ENCODE assay signal across 28 cellular contexts in the genomic region with DNA sequence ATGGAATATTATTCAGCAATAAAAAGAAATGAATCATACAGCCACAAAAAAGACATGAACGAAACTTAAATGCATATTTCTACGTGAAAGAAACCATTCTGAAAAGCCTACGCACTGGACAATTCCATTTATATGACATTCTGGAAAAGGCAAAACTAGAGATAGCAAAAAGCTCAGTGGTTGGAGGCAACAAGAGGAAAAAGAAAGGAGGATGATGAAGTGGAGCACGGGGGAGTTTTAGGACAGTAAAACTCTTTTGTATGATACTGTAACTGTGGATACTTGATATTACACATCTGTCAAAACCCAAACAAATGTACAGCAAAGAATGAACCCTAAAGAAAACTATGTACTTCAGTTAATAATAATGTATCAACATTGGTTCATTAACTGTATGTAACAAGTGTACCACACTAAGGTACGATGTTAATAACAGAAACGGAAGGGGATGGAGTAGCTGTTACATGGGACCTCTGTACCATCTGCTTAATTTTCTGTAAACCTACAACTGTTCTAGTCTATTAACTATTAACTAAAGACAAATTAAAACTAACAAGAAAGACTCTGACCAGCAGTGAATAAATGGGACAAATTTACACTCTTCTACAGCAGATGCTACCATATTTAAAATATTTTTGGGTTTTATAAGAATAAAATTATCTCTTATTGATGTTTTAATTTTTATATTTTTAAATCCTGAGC.
"Had no signal": no experiment of that assay in that cellular context is flagged by ENCODE, and none has a peak within 500 bp of the region (broad histone marks: within the 10 kb centered on the region; RNA-seq: fewer than 3 reads in every experiment).

No MANE protein-coding gene starts in this region.

- H3K4me3 Mint-ChIP-seq: memory B cell; natural killer cell; neural crest cell; stimulated activated naive CD8-positive, alpha-beta T cell treated with anti-CD3 and anti-CD28 coated beads, Interleukin-15, amount 100 ng/mL, for 72 hours had no signal

- H3K27me3 Mint-ChIP-seq: memory B cell; stimulated activated naive CD8-positive, alpha-beta T cell treated with anti-CD3 and anti-CD28 coated beads, Interleukin-15, amount 100 ng/mL, for 72 hours had no signal

- H3K4me1 ChIP-seq: uterus had no signal

- H3K36me3 Mint-ChIP-seq: memory B cell, natural killer cell had no signal

- ATAC-seq: heart right ventricle; left colon; left ventricle myocardium superior; natural killer cell; pancreas; sciatic nerve; stimulated activated naive CD8-positive, alpha-beta T cell treated with anti-CD3 and anti-CD28 coated beads, Interleukin-15, amount 100 ng/mL, for 72 hours; upper lobe of right lung had no signal

- H3K9me3 Mint-ChIP-seq: memory B cell; natural killer cell; neural crest cell; stimulated activated naive CD8-positive, alpha-beta T cell treated with anti-CD3 and anti-CD28 coated beads, Interleukin-15, amount 100 ng/mL, for 72 hours had no signal

- H3K9me3 ChIP-seq: esophagus squamous epithelium, heart right ventricle, neutrophil, pancreas, suprapubic skin, transverse colon, upper lobe of right lung, uterus had no signal

- H3K36me3 ChIP-seq: esophagus squamous epithelium, heart right ventricle, neutrophil, pancreas, suprapubic skin, transverse colon, upper lobe of right lung, uterus had no signal

- H3K27ac ChIP-seq: coronary artery, esophagus squamous epithelium, heart right ventricle, neutrophil, pancreas, suprapubic skin, transverse colon, upper lobe of right lung, uterus had no signal

- H3K27me3 ChIP-seq: esophagus squamous epithelium, heart right ventricle, neutrophil, pancreas, suprapubic skin, transverse colon, upper lobe of right lung, uterus had no signal

- H3K4me3 ChIP-seq: coronary artery, esophagus squamous epithelium, heart right ventricle, lung, pancreas, smooth muscle cell, suprapubic skin, transverse colon, upper lobe of right lung, uterus had no signal

- DNase-seq: dermis blood vessel endothelial cell; effector memory CD4-positive, alpha-beta T cell; erythroblast; esophagus squamous epithelium; heart right ventricle; hippocampal formation; kidney glomerular epithelial cell; left colon; left ventricle myocardium superior; natural killer cell; pancreas; stimulated activated CD4-positive, alpha-beta T cell treated with anti-CD3 and anti-CD28 coated beads, Interleukin-12 subunit alpha, Interleukin-12 subunit beta, amount 100 ng/mL, for 4 hours; stimulated activated CD4-positive, alpha-beta T cell treated with anti-CD3 and anti-CD28 coated beads, Interleukin-1b, Interleukin-23, amount 100 ng/mL, for 48 hours; stimulated activated CD4-positive, alpha-beta T cell treated with anti-CD3 and anti-CD28 coated beads, Interleukin-4, amount 100 ng/mL, for 1 hour; stimulated activated CD8-positive, alpha-beta memory T cell treated with anti-CD3 and anti-CD28 coated beads, Interleukin-4, amount 100 ng/mL, for 48 hours; stimulated activated naive CD4-positive, alpha-beta T cell; stimulated activated naive CD8-positive, alpha-beta T cell treated with anti-CD3 and anti-CD28 coated beads, Interleukin-15, amount 100 ng/mL, for 72 hours; transverse colon; upper lobe of right lung; uterus had no signal

- H3K27ac Mint-ChIP-seq: memory B cell; natural killer cell; stimulated activated naive CD8-positive, alpha-beta T cell treated with anti-CD3 and anti-CD28 coated beads, Interleukin-15, amount 100 ng/mL, for 72 hours had no signal
